ENCODE assay signal across 10 cellular contexts in the genomic region with DNA sequence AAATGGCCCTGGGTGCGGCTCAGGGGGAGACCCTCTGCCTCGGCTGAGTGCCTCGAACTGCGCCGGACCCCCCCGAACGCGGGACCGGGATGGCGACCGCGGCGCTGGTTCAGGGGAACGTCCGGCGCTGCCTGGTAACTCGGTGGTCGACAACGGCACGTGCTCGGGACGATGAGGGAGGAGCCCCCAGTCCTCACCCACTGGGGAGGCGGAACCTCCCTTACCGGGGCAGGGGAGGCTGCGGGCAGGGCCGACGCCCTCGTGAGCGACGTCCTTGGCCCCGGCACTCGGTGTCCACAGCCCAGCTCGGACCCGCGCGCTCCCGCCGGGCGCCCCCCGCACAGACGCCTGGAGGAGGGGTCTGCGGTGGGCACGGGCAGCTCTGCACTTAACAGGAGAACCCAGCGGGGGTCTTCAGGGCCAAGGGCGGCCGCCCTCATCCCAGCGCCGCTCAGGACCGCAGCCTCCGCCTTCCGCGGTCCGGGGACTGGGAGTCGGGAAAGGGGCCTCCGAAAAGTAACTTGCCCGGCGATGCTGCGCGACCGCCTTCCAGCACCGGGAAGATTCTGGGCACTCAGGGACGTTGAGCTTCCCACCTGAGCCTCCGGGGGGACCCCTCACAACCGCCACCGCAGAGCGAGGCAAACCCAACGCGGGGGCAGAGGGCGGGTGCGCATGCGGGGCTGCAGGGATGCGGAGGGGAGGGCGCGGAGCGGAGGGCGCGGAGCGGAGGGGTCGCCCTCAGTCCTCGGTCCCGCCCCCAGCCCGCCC. TPM values are rescaled to one million over a fixed set of nuclear protein-coding genes. Genes with fewer than 3 reads are reported as not detected.
DNase-seq lines count a peak whose midpoint lies in the region; ATAC-seq, FAIRE-seq and TF ChIP-seq lines count a peak whose summit lies in the region.
"Had no signal": no experiment of that assay in that cellular context is flagged by ENCODE, and none has a peak within 500 bp of the region (broad histone marks: within the 10 kb centered on the region; RNA-seq: fewer than 3 reads in every experiment).

No MANE protein-coding gene starts in this region.

- H4K20me1 ChIP-seq in endothelial cell of umbilical vein (replicated peaks; ENCODE audit: control insufficient read depth, extremely low read depth, insufficient read depth, low read length) = no peaks in the 10 kb centered on the region

- TF ChIP-seq CTCF in AG04449 (IDR thresholded peaks at IDR 0.05; ENCODE audit: insufficient read depth, low read length, missing control alignments) = no peak
- TF ChIP-seq CTCF in endothelial cell of umbilical vein (IDR thresholded peaks at IDR 0.05; ENCODE audit: extremely low read depth in 1 of 2, insufficient read depth in 1 of 2, low read depth in 1 of 2, low read length in 2 of 2) = no peak

- ATAC-seq in HG03565 (IDR thresholded peaks at IDR 0.05; ENCODE audit: unreplicated experiment) (no peak), HG03432 (IDR thresholded peaks at IDR 0.05; ENCODE audit: unreplicated experiment) (no peak)

- H3K9ac ChIP-seq in endothelial cell of umbilical vein (replicated peaks; ENCODE audit: extremely low read depth, insufficient read depth, low read length) = no peak overlapping the region

- no peak overlapping the region for H3K4me2 ChIP-seq in endothelial cell of umbilical vein (ENCODE audit: insufficient read depth, low read length)

- no peaks in the 10 kb centered on the region for H3K79me2 ChIP-seq in endothelial cell of umbilical vein (ENCODE audit: control insufficient read depth, insufficient read depth, low read length)

- peak overlapping the region; percentile 30 for H3K4me3 ChIP-seq in AG04449 (ENCODE audit: low read depth, low read length)
- peak overlapping the region; percentile 58 for H3K4me3 ChIP-seq in Jurkat, Clone E6-1 (ENCODE audit: low read length)
- peak overlapping the region in 1 of 3 experiments; percentile 51 for H3K4me3 ChIP-seq in endothelial cell of umbilical vein (replicated peaks in 1 of 3; ENCODE audit: insufficient read depth in 1 of 3, low read depth in 1 of 3, low read length in 3 of 3)
- H3K4me3 ChIP-seq in neuron (ENCODE audit: low read length) = peak overlapping the region; percentile 52

- H3K36me3 ChIP-seq in endothelial cell of umbilical vein (ENCODE audit: control insufficient read depth in 2 of 2, extremely low read depth in 1 of 2, insufficient read depth in 2 of 2, low read length in 2 of 2) = no peaks in the 10 kb centered on the region
- peaks cover 5% of the 10 kb centered on the region for H3K36me3 ChIP-seq in neuron (ENCODE audit: insufficient read depth, low read length)

- dilution Hi-C loops in endothelial cell of umbilical vein (cut with MboI; ENCODE audit: extremely low pct_ligation_motif_present, low sequenced_read_pairs) = no loop called here

- H3K27me3 ChIP-seq in endothelial cell of umbilical vein (ENCODE audit: control insufficient read depth in 2 of 2, insufficient read depth in 2 of 2, low read length in 2 of 2) (peaks cover 0 to 19% of the 10 kb centered on the region in 2 experiments), neuron (ENCODE audit: insufficient read depth, low read length) (no peaks in the 10 kb centered on the region)

- TF ChIP-seq POLR2A in endothelial cell of umbilical vein (IDR thresholded peaks at IDR 0.05; ENCODE audit: low read depth, low read length) = no peak

- CTCF ChIA-PET in AG04449 (lab: Yijun Ruan, JAX) = interaction anchor here (1.4 to 9.5 kb wide), 4 partner anchors 15 to 66 kb away, joined by 3 to 101 read pairs (median 4); a partner anchor contains a TSS
- CTCF ChIA-PET in endothelial cell of umbilical vein (lab: Charles Lee) = interaction anchor here (1.8 kb wide), 1 partner anchor 14 kb away, joined by 13 read pairs; no protein-coding TSS in a partner anchor

- H3K4me1 ChIP-seq in endothelial cell of umbilical vein (ENCODE audit: control insufficient read depth, extremely low read depth, insufficient read depth, low read length) (peaks cover 9% of the 10 kb centered on the region), neuron (ENCODE audit: insufficient read depth, low read length) (peaks cover 21% of the 10 kb centered on the region)

- H3K27ac ChIP-seq in endothelial cell of umbilical vein (ENCODE audit: insufficient read depth, low read depth, low read length) = no peak overlapping the region

- intact Hi-C loops in endothelial cell of umbilical vein (cut with micrococcal nuclease) = no loop called here

- POLR2A ChIA-PET in AG04449 (lab: Yijun Ruan, JAX) (no interaction called here), endothelial cell of umbilical vein (lab: Charles Lee) (no interaction called here)

- DNase-seq in AG04449 (ENCODE audit: low read depth, low spot score) (no peak), endothelial cell of umbilical vein (ENCODE audit: low read depth, low spot score) (no peak), DMS53 treated with DMSO at 0.1 percent for 48 hours (lab: John Stamatoyannopoulos, UW; ENCODE audit: unreplicated experiment) (no peak)
- DNase-seq in Jurkat, Clone E6-1 (ENCODE audit: low read depth, low spot score) = no peak
- no peak for DNase-seq in activated effector memory CD4-positive, alpha-beta T cell treated with anti-CD3 and anti-CD28 coated beads, Interleukin-2, amount 50 U/mL, for 16 hours
- DNase-seq: activated CD8-positive, alpha-beta T cell treated with anti-CD3 and anti-CD28 coated beads, Interleukin-2, amount 10 ng/mL, durations not matched to agents 7 days and 5 days; cerebellar nuclear complex had no signal

- no peak for FAIRE-seq in endothelial cell of umbilical vein (lab: Jason Lieb, UNC)

- no TSS peak for BruUV-seq in endothelial cell of umbilical vein (replicated peaks; lab: Mats Ljungman, UMichigan)

- H3K9me1 ChIP-seq in endothelial cell of umbilical vein (replicated peaks; ENCODE audit: control insufficient read depth, extremely low read depth, insufficient read depth, low read length) = no peaks in the 10 kb centered on the region

- no peak overlapping the region for H2AFZ ChIP-seq in endothelial cell of umbilical vein (ENCODE audit: low read depth, low read length)
- H2AFZ ChIP-seq in neuron (ENCODE audit: low read depth, low read length) = no peak overlapping the region

- H3K9me3 ChIP-seq in endothelial cell of umbilical vein (replicated peaks; ENCODE audit: control insufficient read depth, insufficient read depth, low read length) (no peaks in the 10 kb centered on the region), neuron (ENCODE audit: low read length) (peaks cover under 1% of the 10 kb centered on the region)

RNA-seq across cellular contexts. Expression of a gene that starts 1.7 kb away (rescaled TPM):
- polyA plus RNA-seq in Jurkat, Clone E6-1 (2012; ENCODE audit: insufficient read depth, insufficient read length) = 141 TPM
- total RNA-seq in endothelial cell of umbilical vein = 32.0 and 37.6 TPM in 2 replicates
- 30.5 and 50.6 TPM in 2 replicates for polyA plus RNA-seq in endothelial cell of umbilical vein
- polyA plus RNA-seq in endothelial cell of umbilical vein (2011; cell fraction: cytosol; rRNA removed) = 6.8 and 11.8 TPM in 2 replicates
- polyA plus RNA-seq in endothelial cell of umbilical vein (2011; cell fraction: nucleus; rRNA removed) = 54.2 and 66.1 TPM in 2 replicates
- polyA plus RNA-seq in endothelial cell of umbilical vein (2012) = 3.1 and 11.3 TPM in 2 replicates
- polyA minus RNA-seq in endothelial cell of umbilical vein = 2.1 and 2.5 TPM in 2 replicates
- polyA minus RNA-seq in endothelial cell of umbilical vein (2011; cell fraction: cytosol; rRNA and poly(A)+ RNA removed) = 26.1 TPM
- polyA minus RNA-seq in endothelial cell of umbilical vein (2011; cell fraction: nucleus; rRNA and poly(A)+ RNA removed) = 9.2 and 33.1 TPM in 2 replicates

RNA-seq across cellular contexts. Expression of a gene that starts 15.1 kb away (rescaled TPM):
- 112 TPM for polyA plus RNA-seq in Jurkat, Clone E6-1 (2012; ENCODE audit: insufficient read depth, insufficient read length)
- total RNA-seq in endothelial cell of umbilical vein = 44.6 and 47.6 TPM in 2 replicates
- polyA plus RNA-seq in endothelial cell of umbilical vein = 154 and 220 TPM in 2 replicates
- 57.5 and 90.1 TPM in 2 replicates for polyA plus RNA-seq in endothelial cell of umbilical vein (2011; cell fraction: cytosol; rRNA removed)
- polyA plus RNA-seq in endothelial cell of umbilical vein (2011; cell fraction: nucleus; rRNA removed) = 19.9 and 21.4 TPM in 2 replicates
- polyA plus RNA-seq in endothelial cell of umbilical vein (2012) = 63.6 and 84.9 TPM in 2 replicates
- polyA minus RNA-seq in endothelial cell of umbilical vein = 24.4 and 32.6 TPM in 2 replicates
- polyA minus RNA-seq in endothelial cell of umbilical vein (2011; cell fraction: cytosol; rRNA and poly(A)+ RNA removed) = 23.7 TPM
- polyA minus RNA-seq in endothelial cell of umbilical vein (2011; cell fraction: nucleus; rRNA and poly(A)+ RNA removed) = 3.4 and 8.0 TPM in 2 replicates

RNA-seq across cellular contexts. Expression of a gene that starts 16.3 kb away (rescaled TPM):
- polyA plus RNA-seq in Jurkat, Clone E6-1 (2012; ENCODE audit: insufficient read depth, insufficient read length) = not detected
- total RNA-seq in endothelial cell of umbilical vein = not detected in 2 replicates
- not detected in 2 replicates for polyA plus RNA-seq in endothelial cell of umbilical vein
- not detected in 2 replicates for polyA plus RNA-seq in endothelial cell of umbilical vein (2011; cell fraction: cytosol; rRNA removed)
- polyA plus RNA-seq in endothelial cell of umbilical vein (2011; cell fraction: nucleus; rRNA removed) = not detected in 2 replicates
- polyA plus RNA-seq in endothelial cell of umbilical vein (2012) = 0.46 and 0.52 TPM in 2 replicates
- polyA minus RNA-seq in endothelial cell of umbilical vein = 0.13 TPM in 1 of 2 replicates, not detected in the other
- not detected for polyA minus RNA-seq in endothelial cell of umbilical vein (2011; cell fraction: cytosol; rRNA and poly(A)+ RNA removed)
- not detected in 2 replicates for polyA minus RNA-seq in endothelial cell of umbilical vein (2011; cell fraction: nucleus; rRNA and poly(A)+ RNA removed)
- total RNA-seq: activated CD8-positive, alpha-beta T cell treated with anti-CD3 and anti-CD28 coated beads, Interleukin-2, amount 10 ng/mL, durations not matched to agents 7 days and 5 days had no signal

RNA-seq across cellular contexts. Expression of a gene that starts 21.7 kb away (rescaled TPM):
- polyA plus RNA-seq in Jurkat, Clone E6-1 (2012; ENCODE audit: insufficient read depth, insufficient read length) = 31.5 TPM
- total RNA-seq in endothelial cell of umbilical vein = 67.8 and 75.6 TPM in 2 replicates
- polyA plus RNA-seq in endothelial cell of umbilical vein = 66.6 and 78.9 TPM in 2 replicates
- 37.4 and 54.0 TPM in 2 replicates for polyA plus RNA-seq in endothelial cell of umbilical vein (2011; cell fraction: cytosol; rRNA removed)
- 180 and 187 TPM in 2 replicates for polyA plus RNA-seq in endothelial cell of umbilical vein (2011; cell fraction: nucleus; rRNA removed)
- polyA plus RNA-seq in endothelial cell of umbilical vein (2012) = 59.5 and 122 TPM in 2 replicates
- polyA minus RNA-seq in endothelial cell of umbilical vein = 54.3 and 61.2 TPM in 2 replicates
- 32.9 TPM for polyA minus RNA-seq in endothelial cell of umbilical vein (2011; cell fraction: cytosol; rRNA and poly(A)+ RNA removed)
- polyA minus RNA-seq in endothelial cell of umbilical vein (2011; cell fraction: nucleus; rRNA and poly(A)+ RNA removed) = 40.7 and 70.5 TPM in 2 replicates

RNA-seq across cellular contexts. Expression of a gene that starts 32.0 kb away (rescaled TPM):
- polyA plus RNA-seq in Jurkat, Clone E6-1 (2012; ENCODE audit: insufficient read depth, insufficient read length) = not detected
- 0.48 and 0.88 TPM in 2 replicates for total RNA-seq in endothelial cell of umbilical vein
- 0.29 and 0.35 TPM in 2 replicates for polyA plus RNA-seq in endothelial cell of umbilical vein
- polyA plus RNA-seq in endothelial cell of umbilical vein (2011; cell fraction: cytosol; rRNA removed) = 0.13 and 0.14 TPM in 2 replicates
- 1.0 and 1.3 TPM in 2 replicates for polyA plus RNA-seq in endothelial cell of umbilical vein (2011; cell fraction: nucleus; rRNA removed)
- 0.72 and 1.6 TPM in 2 replicates for polyA plus RNA-seq in endothelial cell of umbilical vein (2012)
- polyA minus RNA-seq in endothelial cell of umbilical vein = 0.27 TPM in 1 of 2 replicates, not detected in the other
- polyA minus RNA-seq in endothelial cell of umbilical vein (2011; cell fraction: cytosol; rRNA and poly(A)+ RNA removed) = 0.51 TPM
- 0.48 TPM in 1 of 2 replicates, not detected in the other for polyA minus RNA-seq in endothelial cell of umbilical vein (2011; cell fraction: nucleus; rRNA and poly(A)+ RNA removed)
